8 cellular contexts compared by ENCODE assay signal in genomic region chr12:7959278-7960063, GRCh38. TPM values are rescaled to one million over a fixed set of nuclear protein-coding genes. Genes with fewer than 3 reads are reported as not detected.
DNase-seq lines count a peak whose midpoint lies in the region; ATAC-seq lines count a peak whose summit lies in the region.

No MANE protein-coding gene starts in this region.

- intact Hi-C loops in left ventricle myocardium superior (cut with micrococcal nuclease) = no loop called here

- H3K4me1 Mint-ChIP-seq in activated CD8-positive, alpha-beta memory T cell treated with anti-CD3 and anti-CD28 coated beads, Interleukin-2, amount 10 ng/mL, durations not matched to agents 7 days and 5 days = peaks cover 41% of the 10 kb centered on the region

- CTCF ChIA-PET in activated CD8-positive, alpha-beta memory T cell treated with anti-CD3 and anti-CD28 coated beads, Interleukin-2, amount 10 ng/mL, durations not matched to agents 7 days and 5 days (lab: Charles Lee) = interaction anchor here (0.6 to 14.8 kb wide), 7 partner anchors 11 to 1032 kb away, joined by 3 to 353 read pairs (median 15); partner anchors contain the start of gene SLC2A3

- H3K27ac Mint-ChIP-seq in activated CD8-positive, alpha-beta memory T cell treated with anti-CD3 and anti-CD28 coated beads, Interleukin-2, amount 10 ng/mL, durations not matched to agents 7 days and 5 days = peak overlapping the region; percentile 88

- no peaks in the 10 kb centered on the region for H3K9me3 Mint-ChIP-seq in activated CD8-positive, alpha-beta memory T cell treated with anti-CD3 and anti-CD28 coated beads, Interleukin-2, amount 10 ng/mL, durations not matched to agents 7 days and 5 days (ENCODE audit: low read depth)

- ATAC-seq in activated CD8-positive, alpha-beta memory T cell treated with anti-CD3 and anti-CD28 coated beads, Interleukin-2, amount 10 ng/mL, durations not matched to agents 7 days and 5 days = peak; percentile 59
- peak; percentile 21 for ATAC-seq in left ventricle myocardium superior

- no peaks in the 10 kb centered on the region for H3K27me3 Mint-ChIP-seq in activated CD8-positive, alpha-beta memory T cell treated with anti-CD3 and anti-CD28 coated beads, Interleukin-2, amount 10 ng/mL, durations not matched to agents 7 days and 5 days

- peak overlapping the region; percentile 88 for H3K4me3 Mint-ChIP-seq in activated CD8-positive, alpha-beta memory T cell treated with anti-CD3 and anti-CD28 coated beads, Interleukin-2, amount 10 ng/mL, durations not matched to agents 7 days and 5 days

- peaks cover 9% of the 10 kb centered on the region for H3K36me3 Mint-ChIP-seq in activated CD8-positive, alpha-beta memory T cell treated with anti-CD3 and anti-CD28 coated beads, Interleukin-2, amount 10 ng/mL, durations not matched to agents 7 days and 5 days

- DNase-seq in DMS153 (lab: John Stamatoyannopoulos, UW) = peak; percentile 11
- no peak for DNase-seq in DMS153 treated with DMSO at 0.1 percent for 48 hours (lab: John Stamatoyannopoulos, UW; ENCODE audit: unreplicated experiment)
- DNase-seq in LHCN-M2 (ENCODE audit: low read depth) = peak; percentile 23
- peak; percentile 83 for DNase-seq in activated CD8-positive, alpha-beta memory T cell treated with anti-CD3 and anti-CD28 coated beads, Interleukin-2, amount 10 ng/mL, durations not matched to agents 7 days and 5 days
- DNase-seq in left ventricle myocardium superior = no peak
- DNase-seq in stimulated activated CD8-positive, alpha-beta memory T cell treated with anti-CD3 and anti-CD28 coated beads, Interleukin-4, amount 100 ng/mL, for 48 hours = peak; percentile 73
- DNase-seq in NCI-H187 treated with DMSO at 0.1 percent for 48 hours (lab: John Stamatoyannopoulos, UW) = no peak
- no peak for DNase-seq in cerebellum (ENCODE audit: low spot score)

RNA-seq across cellular contexts. Expression of gene SLC2A3, which starts 23.5 kb away (rescaled TPM):
- total RNA-seq in LHCN-M2 (2014; rRNA removed) (25.6 and 36.9 TPM in 2 replicates), left ventricle myocardium superior (12.3 TPM), cerebellum (69.8 TPM)
- polyA plus RNA-seq in LHCN-M2 (2012) = 26.4 TPM
- 100 to 1,000 TPM; 193 to 290 TPM for total RNA-seq in activated CD8-positive, alpha-beta memory T cell treated with anti-CD3 and anti-CD28 coated beads, Interleukin-2, amount 10 ng/mL, durations not matched to agents 7 days and 5 days

Comparison
In these comparisons a context has a peak if more than half of its experiments do, and no peak if none do; other contexts are left out.
1. DNase-seq: peak in DMS153 (single experiment), LHCN-M2 (single experiment), activated CD8-positive, alpha-beta memory T cell treated with anti-CD3 and anti-CD28 coated beads, Interleukin-2, amount 10 ng/mL, durations not matched to agents 7 days and 5 days (single experiment) and stimulated activated CD8-positive, alpha-beta memory T cell treated with anti-CD3 and anti-CD28 coated beads, Interleukin-4, amount 100 ng/mL, for 48 hours (single experiment); none in DMS153 treated with DMSO at 0.1 percent for 48 hours (single experiment), left ventricle myocardium superior (single experiment), NCI-H187 treated with DMSO at 0.1 percent for 48 hours (single experiment) and cerebellum (single experiment).